ENCODE assay signal across 16 cellular contexts in genomic region chr22:49116486-49116885, GRCh38.
DNase-seq lines count a peak whose midpoint lies in the region; ATAC-seq and TF ChIP-seq lines count a peak whose summit lies in the region.
"Had no signal": no experiment of that assay in that cellular context is flagged by ENCODE, and none has a peak within 500 bp of the region (broad histone marks: within the 10 kb centered on the region; RNA-seq: fewer than 3 reads in every experiment).

No MANE protein-coding gene starts in this region.

- H3K4me2 ChIP-seq in H9 (ENCODE audit: insufficient read depth, insufficient read length, low read length) = no peak overlapping the region
- no peak overlapping the region for H3K4me2 ChIP-seq in mesendoderm (ENCODE audit: low read length)
- no peak overlapping the region for H3K4me2 ChIP-seq in osteoblast (ENCODE audit: insufficient read depth, low read length)
- H3K4me2 ChIP-seq: GM23338 had no signal

- H3K18ac ChIP-seq in H9 (ENCODE audit: insufficient read length, low read depth, low read length) = no peak overlapping the region
- no peak overlapping the region for H3K18ac ChIP-seq in mesendoderm (ENCODE audit: low read length)

- H3K23ac ChIP-seq in H9 (ENCODE audit: insufficient read length, low read depth, low read length) (no peak overlapping the region), mesendoderm (ENCODE audit: low read length) (no peak overlapping the region)

- H2BK120ac ChIP-seq in H9 (ENCODE audit: low read depth, low read length, poor library complexity, severe bottlenecking) (no peak overlapping the region), mesendoderm (ENCODE audit: low read depth, low read length) (no peak overlapping the region)

- H3K4me3 Mint-ChIP-seq in H9 = no peak overlapping the region
- H3K4me3 Mint-ChIP-seq: CD4-positive, alpha-beta memory T cell; GM23338 had no signal

- peaks cover 26 to 28% of the 10 kb centered on the region in 2 experiments for H3K4me1 Mint-ChIP-seq in H9
- H3K4me1 Mint-ChIP-seq: CD4-positive, alpha-beta memory T cell had no signal

- no peak overlapping the region for H3K4me3 ChIP-seq in H7 (ENCODE audit: insufficient read depth, low read depth, low read length)
- H3K4me3 ChIP-seq in mesendoderm (ENCODE audit: low read length) = no peak overlapping the region
- H3K4me3 ChIP-seq in osteoblast (ENCODE audit: insufficient read depth, low read length) = no peak overlapping the region
- H3K4me3 ChIP-seq: GM12878, GM23338 had no signal

- H3K56ac ChIP-seq in H9 (ENCODE audit: insufficient read length, low read depth, low read length) (no peak overlapping the region), mesendoderm (ENCODE audit: low read length) (no peak overlapping the region)

- no peaks in the 10 kb centered on the region for H3K9me3 Mint-ChIP-seq in H9
- H3K9me3 Mint-ChIP-seq: CD4-positive, alpha-beta memory T cell; GM23338 had no signal

- no peak for ATAC-seq in GM21723 (IDR thresholded peaks at IDR 0.05; ENCODE audit: unreplicated experiment)
- ATAC-seq: GM12878, GM23338 had no signal

- H3K14ac ChIP-seq in H9 (ENCODE audit: insufficient read depth, low read length) = no peak overlapping the region

- H3K79me1 ChIP-seq in H9 (ENCODE audit: insufficient read depth, low read depth, low read length, poor library complexity, severe bottlenecking) = no peaks in the 10 kb centered on the region
- H3K79me1 ChIP-seq in mesendoderm (ENCODE audit: low read length) = no peaks in the 10 kb centered on the region

- no peak overlapping the region for H4K91ac ChIP-seq in H9 (ENCODE audit: insufficient read length, low read depth, low read length)

- H3K9me3 ChIP-seq in H9 (ENCODE audit: control insufficient read depth, low read depth, low read length) (no peaks in the 10 kb centered on the region), osteoblast (ENCODE audit: low read depth, low read length) (peaks cover 4% of the 10 kb centered on the region)

- H2BK20ac ChIP-seq in H9 (ENCODE audit: low read depth, low read length, poor library complexity, severe bottlenecking) = no peak overlapping the region

- WGBS in H9 (ENCODE audit: extremely low coverage, insufficient read length, low lambda C conversion rate) = no CpG with 5 or more reads among the region's 12 CpGs
- WGBS in mesendoderm (ENCODE audit: extremely low coverage, insufficient coverage, low lambda C conversion rate) = no CpG with 5 or more reads among the region's 12 CpGs

- no peak overlapping the region for H3T11ph ChIP-seq in H9 (ENCODE audit: low read length)

- no peak overlapping the region for H3K27ac ChIP-seq in H9 (ENCODE audit: insufficient read length, low read depth, low read length)
- H3K27ac ChIP-seq in mesendoderm (ENCODE audit: low read depth, low read length) = no peak overlapping the region
- H3K27ac ChIP-seq in osteoblast (ENCODE audit: low read depth, low read length) = no peak overlapping the region

- H3K4ac ChIP-seq in H9 (ENCODE audit: low read depth, low read length) (no peak overlapping the region), mesendoderm (ENCODE audit: low read depth, low read length) (peak overlapping the region; percentile 56)

- H3K36me3 Mint-ChIP-seq in H9 (ENCODE audit: insufficient read depth in 1 of 3, low read depth in 3 of 3) = no peaks in the 10 kb centered on the region
- H3K36me3 Mint-ChIP-seq: CD4-positive, alpha-beta memory T cell had no signal

- H3K4me1 ChIP-seq in H9 (ENCODE audit: insufficient read depth, low read length) = peaks cover 4% of the 10 kb centered on the region; the same call in 1 of the 2 replicates
- peaks cover 14% of the 10 kb centered on the region for H3K4me1 ChIP-seq in mesendoderm (ENCODE audit: control insufficient read depth, low read depth, low read length)
- no peaks in the 10 kb centered on the region for H3K4me1 ChIP-seq in osteoblast (ENCODE audit: insufficient read depth, low read length)

- no peak overlapping the region for H2BK15ac ChIP-seq in H9 (ENCODE audit: low read depth, low read length)
- H2BK15ac ChIP-seq in mesendoderm (replicated peaks; ENCODE audit: low read depth) = no peak overlapping the region

- DNase-seq in H7 (peak; percentile 36), H9 (peak; percentile 19), mesendoderm (no peak), osteoblast (ENCODE audit: insufficient read length, low spot score, missing footprints) (peak; percentile 56), D341Med (ENCODE audit: low spot score) (no peak)
- DNase-seq: C1 segment of cervical spinal cord; Calu3; CD4-positive, alpha-beta memory T cell; COR-L47; DMS153; EL; GDM1; HCEC 1CT had no signal

- H4K5ac ChIP-seq in H9 (ENCODE audit: insufficient read length, low read depth, low read length) = no peak overlapping the region
- H4K5ac ChIP-seq in mesendoderm (ENCODE audit: low read length) = no peak overlapping the region

- no peak for TF ChIP-seq CTCF in H9 (conservative IDR thresholded peaks at IDR 0.05)
- no peak for TF ChIP-seq CTCF in osteoblast (IDR thresholded peaks at IDR 0.05; ENCODE audit: extremely low read depth, low read depth, low read length)

- H3K79me2 ChIP-seq in H9 (ENCODE audit: insufficient read depth, low read length) (no peaks in the 10 kb centered on the region), mesendoderm (ENCODE audit: control insufficient read depth, insufficient read depth, low read length) (no peaks in the 10 kb centered on the region), osteoblast (ENCODE audit: insufficient read depth, low read length) (no peaks in the 10 kb centered on the region)

- H2AK5ac ChIP-seq in H9 (ENCODE audit: insufficient read length, low read length) (no peak overlapping the region), mesendoderm (ENCODE audit: low read length) (no peak overlapping the region)

- H3K23me2 ChIP-seq in H9 (ENCODE audit: insufficient read length, low read depth, low read length, poor library complexity, severe bottlenecking) = no peaks in the 10 kb centered on the region

- peak overlapping the region in 2 of 3 experiments; percentile 62 to 77; a peak in 2 of 7 replicates for H3K27ac Mint-ChIP-seq in H9
- H3K27ac Mint-ChIP-seq: CD4-positive, alpha-beta memory T cell had no signal

- H2AFZ ChIP-seq in H9 (ENCODE audit: low read length) (no peak overlapping the region), osteoblast (ENCODE audit: low read length) (no peak overlapping the region)
- H2AFZ ChIP-seq: GM23338 had no signal

- H2BK12ac ChIP-seq in H9 (ENCODE audit: insufficient read length, low read depth, low read length) = no peak overlapping the region

- H4K20me1 ChIP-seq in H9 (ENCODE audit: control insufficient read depth, insufficient read depth, insufficient read length) = no peaks in the 10 kb centered on the region
- no peaks in the 10 kb centered on the region for H4K20me1 ChIP-seq in osteoblast (ENCODE audit: insufficient read depth, low read length)

- no peaks in the 10 kb centered on the region for H3K27me3 ChIP-seq in H7 (ENCODE audit: control insufficient read depth, insufficient read depth, low read length)
- H3K27me3 ChIP-seq in H9 (ENCODE audit: insufficient read depth, low read length) = no peaks in the 10 kb centered on the region
- no peaks in the 10 kb centered on the region for H3K27me3 ChIP-seq in mesendoderm (ENCODE audit: insufficient read depth, low read length, poor library complexity)
- H3K27me3 ChIP-seq in osteoblast (ENCODE audit: insufficient read depth, low read length) = no peaks in the 10 kb centered on the region

- peaks cover 3% of the 10 kb centered on the region for H3K27me3 Mint-ChIP-seq in H9 (ENCODE audit: low read depth)

- H2BK5ac ChIP-seq in H9 (ENCODE audit: insufficient read length, low read length) = no peak overlapping the region
- H2BK5ac ChIP-seq in mesendoderm (ENCODE audit: low read length) = no peak overlapping the region

- no peak overlapping the region for H4K8ac ChIP-seq in H9 (replicated peaks; ENCODE audit: insufficient read length, low read depth, low read length)
- H4K8ac ChIP-seq in mesendoderm (ENCODE audit: low read depth, low read length) = no peak overlapping the region

- no peaks in the 10 kb centered on the region for H3K36me3 ChIP-seq in H7 (replicated peaks; ENCODE audit: control insufficient read depth, insufficient read depth, low read length)
- H3K36me3 ChIP-seq in mesendoderm (ENCODE audit: control insufficient read depth, insufficient read depth, low read length) = no peaks in the 10 kb centered on the region
- H3K36me3 ChIP-seq in osteoblast (ENCODE audit: insufficient read depth, low read length) = no peaks in the 10 kb centered on the region

- H3K9ac ChIP-seq in H9 (ENCODE audit: extremely low read depth, insufficient read length, low read length) (no peak overlapping the region), mesendoderm (ENCODE audit: low read length) (no peak overlapping the region)

Comparison
In these comparisons a context has a peak if more than half of its experiments do, and no peak if none do; other contexts are left out.
1. DNase-seq: peak in H7 (single experiment), H9 (single experiment) and osteoblast (single experiment); none in mesendoderm (single experiment) and D341Med (single experiment).